In the genomic region with DNA sequence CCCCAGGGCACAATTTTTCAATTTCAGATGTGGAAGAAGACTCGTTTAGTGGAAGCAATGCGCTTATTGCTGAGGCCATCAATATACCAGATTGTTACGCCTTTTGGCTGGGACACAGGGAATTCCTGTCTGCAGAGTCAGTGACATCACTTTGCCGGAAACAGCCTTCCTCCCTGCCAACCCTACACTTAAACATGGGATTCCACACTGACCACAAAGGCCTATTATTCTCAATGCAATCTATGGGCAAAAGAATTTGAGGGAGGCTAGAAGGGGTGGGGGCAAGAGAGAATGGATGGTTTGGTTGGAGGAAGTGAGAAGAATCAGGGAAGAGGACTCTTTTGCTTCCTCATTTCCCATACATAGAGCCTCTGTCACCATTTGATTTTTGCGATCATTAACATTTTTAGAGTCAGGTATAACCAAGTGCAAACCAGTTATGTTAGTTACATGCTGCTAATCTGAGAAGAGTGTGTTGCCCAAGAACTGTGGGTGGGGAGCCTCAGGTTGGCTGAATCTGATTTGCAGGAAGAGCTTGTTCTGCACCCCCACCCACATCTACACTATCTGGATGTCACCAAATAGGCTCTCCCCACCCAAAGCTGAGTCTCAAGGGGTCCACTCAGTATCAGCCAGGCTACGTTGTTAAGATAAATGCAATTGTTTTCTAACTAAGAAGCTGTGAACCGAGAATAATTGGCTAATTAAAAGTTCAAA, we compare ENCODE assay signal across 11 cellular contexts. TPM values are rescaled to one million over a fixed set of nuclear protein-coding genes. Genes with fewer than 3 reads are reported as not detected.
A peak's percentile ranks its signal among the peaks of the same experiment; 100 is the strongest.
DNase-seq lines count a peak whose midpoint lies in the region; ATAC-seq and TF ChIP-seq lines count a peak whose summit lies in the region.
"Had no signal": no experiment of that assay in that cellular context is flagged by ENCODE, and none has a peak within 500 bp of the region (broad histone marks: within the 10 kb centered on the region; RNA-seq: fewer than 3 reads in every experiment).

No MANE protein-coding gene starts in this region.

- H3K27me3 Mint-ChIP-seq in naive B cell, result no peaks in the 10 kb centered on the region
- H3K27me3 Mint-ChIP-seq in CD8-positive, alpha-beta memory T cell, result peaks cover 5 to 8% of the 10 kb centered on the region in 2 donors

- DNase-seq in CD1c-positive myeloid dendritic cell (ENCODE audit: extremely low spot score), result peak; percentile 35
- DNase-seq in fibroblast of lung (ENCODE audit: low read depth in 2 of 2), result peak; percentile 74 to 94
- DNase-seq in naive B cell, result no peak
- DNase-seq in Kasumi-1 (lab: John Stamatoyannopoulos, UW), result no peak
- no peak for DNase-seq in CD8-positive, alpha-beta memory T cell
- DNase-seq in DMS 273 (lab: John Stamatoyannopoulos, UW; ENCODE audit: unreplicated experiment), result no peak
- no peak for DNase-seq in activated T-cell treated with anti-CD3 and anti-CD28 coated beads, Interleukin-2, amount 50 U/mL, for 48 hours
- DNase-seq: effector memory CD8-positive, alpha-beta T cell; NCI-H1694; small intestine had no signal

- H2AFZ ChIP-seq in OCI-LY3 (ENCODE audit: low read depth, low read length) (no peak overlapping the region), fibroblast of lung (ENCODE audit: low read length) (no peak overlapping the region)

- H3K79me2 ChIP-seq in OCI-LY3 (ENCODE audit: low read length) (peaks cover 11% of the 10 kb centered on the region; the same call in 1 of the 2 replicates), fibroblast of lung (ENCODE audit: control insufficient read depth, insufficient read depth, low read length) (no peaks in the 10 kb centered on the region)

- TF ChIP-seq CTCF in OCI-LY3 (IDR thresholded peaks at IDR 0.05; ENCODE audit: low read depth, low read length) (no peak), fibroblast of lung (conservative IDR thresholded peaks at IDR 0.05 in 1 of 2, IDR thresholded peaks at IDR 0.05 in 1 of 2; ENCODE audit: low read depth in 1 of 2, low read length in 2 of 2) (no peak)

- H3K36me3 Mint-ChIP-seq in naive B cell, result peaks cover 9 to 16% of the 10 kb centered on the region in 2 donors
- peaks cover 0 to 3% (median 0%) of the 10 kb centered on the region in 3 donors for H3K36me3 Mint-ChIP-seq in CD8-positive, alpha-beta memory T cell

- H4K20me1 ChIP-seq in OCI-LY3 (ENCODE audit: insufficient read depth, low read length), result no peaks in the 10 kb centered on the region
- no peaks in the 10 kb centered on the region for H4K20me1 ChIP-seq in fibroblast of lung (ENCODE audit: control insufficient read depth, extremely low read depth, insufficient read depth, low read length)

- H3K4me3 ChIP-seq in OCI-LY3 (ENCODE audit: low read length) (no peak overlapping the region), fibroblast of lung (replicated peaks in 1 of 4; ENCODE audit: control extremely low read depth in 1 of 4, insufficient read depth in 1 of 4, low read depth in 3 of 4, low read length in 4 of 4) (no peak overlapping the region)
- H3K4me3 ChIP-seq in CD8-positive, alpha-beta memory T cell (ENCODE audit: low read length), result no peak overlapping the region

- H3K9me3 Mint-ChIP-seq in naive B cell, result peaks cover 0 to 5% (median 3%) of the 10 kb centered on the region in 7 donors
- H3K9me3 Mint-ChIP-seq in CD8-positive, alpha-beta memory T cell, result peaks cover 0 to 3% (median 0%) of the 10 kb centered on the region in 5 donors
- H3K9me3 Mint-ChIP-seq: effector memory CD8-positive, alpha-beta T cell had no signal

- CTCF ChIA-PET in CD8-positive, alpha-beta memory T cell (lab: Charles Lee), result no interaction called here

- no peaks in the 10 kb centered on the region for H3K27me3 ChIP-seq in OCI-LY3 (ENCODE audit: low read depth, low read length)
- H3K27me3 ChIP-seq in fibroblast of lung (ENCODE audit: control insufficient read depth, insufficient read depth, low read length), result no peaks in the 10 kb centered on the region
- no peaks in the 10 kb centered on the region for H3K27me3 ChIP-seq in CD8-positive, alpha-beta memory T cell (ENCODE audit: insufficient read depth, low read length, poor library complexity, severe bottlenecking)

- H3K4me1 ChIP-seq in OCI-LY3 (ENCODE audit: low read length), result peaks cover 51% of the 10 kb centered on the region
- peaks cover 10% of the 10 kb centered on the region for H3K4me1 ChIP-seq in fibroblast of lung (ENCODE audit: control insufficient read depth, extremely low read depth, insufficient read depth, low read length)
- H3K4me1 ChIP-seq in CD8-positive, alpha-beta memory T cell (ENCODE audit: insufficient read depth, low read length), result no peaks in the 10 kb centered on the region

- H3K27ac ChIP-seq in OCI-LY3 (ENCODE audit: low read length) (peak overlapping the region; percentile 11; the same call in 1 of the 2 replicates), fibroblast of lung (ENCODE audit: insufficient read depth, low read length) (peak overlapping the region; percentile 19)
- H3K27ac ChIP-seq in CD8-positive, alpha-beta memory T cell (ENCODE audit: low read depth, low read length), result no peak overlapping the region

- peak overlapping the region in 3 of 8 donors; percentile 25 to 50 (median 48) for H3K4me3 Mint-ChIP-seq in naive B cell
- peak overlapping the region in 1 of 7 donors; percentile 2 for H3K4me3 Mint-ChIP-seq in CD8-positive, alpha-beta memory T cell
- H3K4me3 Mint-ChIP-seq: effector memory CD8-positive, alpha-beta T cell had no signal

- POLR2A ChIA-PET in CD8-positive, alpha-beta memory T cell (lab: Charles Lee), result no interaction called here

- H3K4me2 ChIP-seq in OCI-LY3 (ENCODE audit: low read length), result peak overlapping the region; percentile 32
- H3K4me2 ChIP-seq in fibroblast of lung (ENCODE audit: extremely low read depth, insufficient read depth, low read length), result peak overlapping the region; percentile 42

- H3K9ac ChIP-seq in OCI-LY3 (ENCODE audit: low read length) (no peak overlapping the region), fibroblast of lung (ENCODE audit: insufficient read depth, low read length) (no peak overlapping the region)

- H3K4me1 Mint-ChIP-seq in naive B cell, result peaks cover 30 to 67% (median 58%) of the 10 kb centered on the region in 3 donors
- peaks cover 5 to 15% (median 14%) of the 10 kb centered on the region in 3 donors for H3K4me1 Mint-ChIP-seq in CD8-positive, alpha-beta memory T cell

- peaks cover 44% of the 10 kb centered on the region for H3K36me3 ChIP-seq in OCI-LY3 (replicated peaks; ENCODE audit: low read depth, low read length)
- H3K36me3 ChIP-seq in fibroblast of lung (ENCODE audit: control insufficient read depth, insufficient read depth, low read length), result no peaks in the 10 kb centered on the region
- no peaks in the 10 kb centered on the region for H3K36me3 ChIP-seq in CD8-positive, alpha-beta memory T cell (ENCODE audit: insufficient read depth, low read length)

- H3K9me3 ChIP-seq in OCI-LY3 (ENCODE audit: insufficient read depth, low read length), result no peaks in the 10 kb centered on the region
- H3K9me3 ChIP-seq in fibroblast of lung (ENCODE audit: control insufficient read depth, insufficient read depth, low read depth, low read length), result no peaks in the 10 kb centered on the region
- no peaks in the 10 kb centered on the region for H3K9me3 ChIP-seq in CD8-positive, alpha-beta memory T cell (ENCODE audit: low read length)

- ATAC-seq in naive B cell (ENCODE audit: low read depth in 2 of 2), result peak; percentile 33 to 37
- ATAC-seq: effector memory CD8-positive, alpha-beta T cell had no signal

- H3K27ac Mint-ChIP-seq in naive B cell, result peak overlapping the region in 4 of 6 donors; percentile 32 to 75 (median 55)
- H3K27ac Mint-ChIP-seq in CD8-positive, alpha-beta memory T cell, result peak overlapping the region in 4 of 8 donors; percentile 35 to 94 (median 50)
- H3K27ac Mint-ChIP-seq: effector memory CD8-positive, alpha-beta T cell had no signal

RNA-seq across cellular contexts. Expression of a gene that starts 58.2 kb away (rescaled TPM):
- 1.0 and 3.3 TPM in 2 replicates for total RNA-seq in fibroblast of lung
- polyA plus RNA-seq in fibroblast of lung, result 0.26 and 0.47 TPM in 2 replicates
- 0.65 and 0.76 TPM in 2 replicates for polyA plus RNA-seq in fibroblast of lung (2012)
- not detected in 2 replicates for polyA minus RNA-seq in fibroblast of lung (ENCODE audit: low replicate concordance)
- polyA plus RNA-seq in naive B cell (ENCODE audit: low read depth in 6 of 6), result 10 to 100 TPM; 39.0 to 59.2 (median 48.9) TPM
- 1 to 10 TPM; 6.7 to 7.1 TPM for total RNA-seq in CD8-positive, alpha-beta memory T cell
- 3.3 TPM for polyA plus RNA-seq in CD8-positive, alpha-beta memory T cell

Comparison
In these comparisons a context has a peak if more than half of its experiments do, and no peak if none do; other contexts are left out.
1. DNase-seq: peak in CD1c-positive myeloid dendritic cell (single experiment) and fibroblast of lung (2 of 2); none in naive B cell (single experiment), Kasumi-1 (0 of 2), CD8-positive, alpha-beta memory T cell (0 of 5), DMS 273 (single experiment) and activated T-cell treated with anti-CD3 and anti-CD28 coated beads, Interleukin-2, amount 50 U/mL, for 48 hours (0 of 2).